ENCODE assay signal across 1 cellular context in the genomic region with DNA sequence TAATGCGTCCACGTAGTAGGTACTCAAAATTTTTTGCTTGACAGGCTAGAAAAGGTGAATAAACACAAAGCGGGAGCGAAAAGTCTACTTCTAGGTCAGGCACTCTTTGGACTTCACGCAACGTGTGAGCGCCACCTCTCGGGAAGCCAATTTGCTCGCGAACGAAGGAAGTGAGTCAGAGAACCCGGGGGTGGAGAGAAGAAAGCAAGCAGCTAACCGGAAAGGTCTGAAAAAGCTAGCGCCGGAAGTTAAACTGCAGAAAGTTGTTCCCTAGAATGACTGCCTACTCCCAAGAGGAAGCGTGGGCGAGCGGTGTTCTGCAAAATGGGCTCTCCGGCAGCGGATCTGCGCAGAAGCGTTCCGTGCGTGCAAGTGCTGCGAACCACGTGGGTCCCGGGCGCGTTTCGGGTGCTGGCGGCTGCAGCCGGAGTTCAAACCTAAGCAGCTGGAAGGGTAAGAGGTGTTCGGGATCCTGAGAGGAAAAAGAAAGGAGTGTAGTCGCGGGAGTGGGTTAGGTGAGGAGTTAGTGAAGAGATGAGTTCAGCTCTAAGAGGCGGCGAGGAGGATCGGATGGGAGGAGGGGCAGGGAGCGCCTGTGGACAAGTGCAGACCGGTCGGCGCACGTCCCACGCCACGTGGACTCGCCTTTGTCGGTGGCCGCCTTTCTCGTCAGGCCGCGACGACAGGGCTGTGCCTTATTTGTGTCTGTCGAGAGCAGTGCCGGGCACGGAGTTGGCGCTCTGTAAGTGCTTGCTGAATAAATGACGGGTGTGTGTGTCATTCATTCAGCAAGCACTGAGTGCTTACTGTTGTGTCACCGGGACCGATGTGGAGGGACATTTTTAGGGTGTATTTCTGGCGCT.
A peak's percentile ranks its signal among the peaks of the same experiment; 100 is the strongest.
TF ChIP-seq lines count a peak whose summit lies in the region.

A gene (plus strand): TSS at position 350 of the 863 bp plus-strand sequence. CDS start 2,096 bp downstream, outside the sequence.

TF ChIP-seq in GM12878, 131 proteins besides CTCF, POLR2A, EP300 and RAD21 (continued from another document):
- TF ChIP-seq ASH2L (IDR thresholded peaks at IDR 0.05; ENCODE audit: borderline replicate concordance, low read depth) (peak; percentile 72; the same call in 1 of the 2 replicates), RAD51 (IDR thresholded peaks at IDR 0.05) (peak; percentile 95), FOXM1 (IDR thresholded peaks at IDR 0.05; ENCODE audit: low read depth, low read length) (peak; percentile 84), ZNF24 (IDR thresholded peaks at IDR 0.05) (peak; percentile 92), JUND (IDR thresholded peaks at IDR 0.05; ENCODE audit: low read depth, low read length) (peak; percentile 13; the same call in 1 of the 2 replicates), HDAC6 (IDR thresholded peaks at IDR 0.05; ENCODE audit: unreplicated experiment) (no peak), RB1 (IDR thresholded peaks at IDR 0.05; ENCODE audit: borderline replicate concordance) (peak; percentile 98; the same call in 1 of the 2 replicates), KLF5 (IDR thresholded peaks at IDR 0.05; ENCODE audit: partially characterized antibody) (peak; percentile 88), PAX8 (IDR thresholded peaks at IDR 0.05) (no peak), SMAD5 (IDR thresholded peaks at IDR 0.05; ENCODE audit: low read depth) (peak; percentile 80; the same call in 1 of the 2 replicates), ESRRA (IDR thresholded peaks at IDR 0.05; ENCODE audit: low read length) (peak; percentile 91), NR2C2 (IDR thresholded peaks at IDR 0.05; ENCODE audit: borderline replicate concordance, control insufficient read depth, insufficient read length, low read depth) (no peak), BCL11A (IDR thresholded peaks at IDR 0.05; ENCODE audit: low read depth, low read length) (0 out of 2 replicates have a peak, but pooled peaks have one; percentile 51), POLR2AphosphoS5 (IDR thresholded peaks at IDR 0.05; ENCODE audit: low read length) (peak; percentile 91), RUNX3 (IDR thresholded peaks at IDR 0.05; ENCODE audit: low read length) (peak; percentile 79), ZBED1 (IDR thresholded peaks at IDR 0.05; ENCODE audit: borderline replicate concordance) (peak; percentile 71; the same call in 1 of the 2 replicates)
- TF ChIP-seq, protein P1, sequence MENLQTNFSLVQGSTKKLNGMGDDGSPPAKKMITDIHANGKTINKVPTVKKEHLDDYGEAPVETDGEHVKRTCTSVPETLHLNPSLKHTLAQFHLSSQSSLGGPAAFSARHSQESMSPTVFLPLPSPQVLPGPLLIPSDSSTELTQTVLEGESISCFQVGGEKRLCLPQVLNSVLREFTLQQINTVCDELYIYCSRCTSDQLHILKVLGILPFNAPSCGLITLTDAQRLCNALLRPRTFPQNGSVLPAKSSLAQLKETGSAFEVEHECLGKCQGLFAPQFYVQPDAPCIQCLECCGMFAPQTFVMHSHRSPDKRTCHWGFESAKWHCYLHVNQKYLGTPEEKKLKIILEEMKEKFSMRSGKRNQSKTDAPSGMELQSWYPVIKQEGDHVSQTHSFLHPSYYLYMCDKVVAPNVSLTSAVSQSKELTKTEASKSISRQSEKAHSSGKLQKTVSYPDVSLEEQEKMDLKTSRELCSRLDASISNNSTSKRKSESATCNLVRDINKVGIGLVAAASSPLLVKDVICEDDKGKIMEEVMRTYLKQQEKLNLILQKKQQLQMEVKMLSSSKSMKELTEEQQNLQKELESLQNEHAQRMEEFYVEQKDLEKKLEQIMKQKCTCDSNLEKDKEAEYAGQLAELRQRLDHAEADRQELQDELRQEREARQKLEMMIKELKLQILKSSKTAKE (IDR thresholded peaks at IDR 0.05; ENCODE audit: low read depth, poor library complexity, severe bottlenecking): no peak
- TF ChIP-seq, protein P2, sequence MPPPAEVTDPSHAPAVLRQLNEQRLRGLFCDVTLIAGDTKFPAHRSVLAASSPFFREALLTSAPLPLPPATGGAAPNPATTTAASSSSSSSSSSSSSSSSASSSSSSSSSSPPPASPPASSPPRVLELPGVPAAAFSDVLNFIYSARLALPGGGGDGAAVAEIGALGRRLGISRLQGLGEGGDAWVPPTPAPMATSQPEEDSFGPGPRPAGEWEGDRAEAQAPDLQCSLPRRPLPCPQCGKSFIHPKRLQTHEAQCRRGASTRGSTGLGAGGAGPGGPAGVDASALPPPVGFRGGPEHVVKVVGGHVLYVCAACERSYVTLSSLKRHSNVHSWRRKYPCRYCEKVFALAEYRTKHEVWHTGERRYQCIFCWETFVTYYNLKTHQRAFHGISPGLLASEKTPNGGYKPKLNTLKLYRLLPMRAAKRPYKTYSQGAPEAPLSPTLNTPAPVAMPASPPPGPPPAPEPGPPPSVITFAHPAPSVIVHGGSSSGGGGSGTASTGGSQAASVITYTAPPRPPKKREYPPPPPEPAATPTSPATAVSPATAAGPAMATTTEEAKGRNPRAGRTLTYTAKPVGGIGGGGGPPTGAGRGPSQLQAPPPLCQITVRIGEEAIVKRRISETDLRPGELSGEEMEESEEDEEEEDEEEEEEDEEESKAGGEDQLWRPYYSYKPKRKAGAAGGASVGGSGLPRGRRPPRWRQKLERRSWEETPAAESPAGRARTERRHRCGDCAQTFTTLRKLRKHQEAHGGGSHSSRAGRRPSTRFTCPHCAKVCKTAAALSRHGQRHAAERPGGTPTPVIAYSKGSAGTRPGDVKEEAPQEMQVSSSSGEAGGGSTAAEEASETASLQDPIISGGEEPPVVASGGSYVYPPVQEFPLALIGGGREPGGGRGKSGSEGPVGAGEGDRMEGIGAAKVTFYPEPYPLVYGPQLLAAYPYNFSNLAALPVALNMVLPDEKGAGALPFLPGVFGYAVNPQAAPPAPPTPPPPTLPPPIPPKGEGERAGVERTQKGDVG (CRISPR knock-in tag; IDR thresholded peaks at IDR 0.05): peak; percentile 51; the same call in 1 of the 2 replicates
- TF ChIP-seq, protein P3, sequence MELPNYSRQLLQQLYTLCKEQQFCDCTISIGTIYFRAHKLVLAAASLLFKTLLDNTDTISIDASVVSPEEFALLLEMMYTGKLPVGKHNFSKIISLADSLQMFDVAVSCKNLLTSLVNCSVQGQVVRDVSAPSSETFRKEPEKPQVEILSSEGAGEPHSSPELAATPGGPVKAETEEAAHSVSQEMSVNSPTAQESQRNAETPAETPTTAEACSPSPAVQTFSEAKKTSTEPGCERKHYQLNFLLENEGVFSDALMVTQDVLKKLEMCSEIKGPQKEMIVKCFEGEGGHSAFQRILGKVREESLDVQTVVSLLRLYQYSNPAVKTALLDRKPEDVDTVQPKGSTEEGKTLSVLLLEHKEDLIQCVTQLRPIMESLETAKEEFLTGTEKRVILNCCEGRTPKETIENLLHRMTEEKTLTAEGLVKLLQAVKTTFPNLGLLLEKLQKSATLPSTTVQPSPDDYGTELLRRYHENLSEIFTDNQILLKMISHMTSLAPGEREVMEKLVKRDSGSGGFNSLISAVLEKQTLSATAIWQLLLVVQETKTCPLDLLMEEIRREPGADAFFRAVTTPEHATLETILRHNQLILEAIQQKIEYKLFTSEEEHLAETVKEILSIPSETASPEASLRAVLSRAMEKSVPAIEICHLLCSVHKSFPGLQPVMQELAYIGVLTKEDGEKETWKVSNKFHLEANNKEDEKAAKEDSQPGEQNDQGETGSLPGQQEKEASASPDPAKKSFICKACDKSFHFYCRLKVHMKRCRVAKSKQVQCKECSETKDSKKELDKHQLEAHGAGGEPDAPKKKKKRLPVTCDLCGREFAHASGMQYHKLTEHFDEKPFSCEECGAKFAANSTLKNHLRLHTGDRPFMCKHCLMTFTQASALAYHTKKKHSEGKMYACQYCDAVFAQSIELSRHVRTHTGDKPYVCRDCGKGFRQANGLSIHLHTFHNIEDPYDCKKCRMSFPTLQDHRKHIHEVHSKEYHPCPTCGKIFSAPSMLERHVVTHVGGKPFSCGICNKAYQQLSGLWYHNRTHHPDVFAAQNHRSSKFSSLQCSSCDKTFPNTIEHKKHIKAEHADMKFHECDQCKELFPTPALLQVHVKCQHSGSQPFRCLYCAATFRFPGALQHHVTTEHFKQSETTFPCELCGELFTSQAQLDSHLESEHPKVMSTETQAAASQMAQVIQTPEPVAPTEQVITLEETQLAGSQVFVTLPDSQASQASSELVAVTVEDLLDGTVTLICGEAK (IDR thresholded peaks at IDR 0.05; ENCODE audit: borderline replicate concordance): peak; percentile 100
